In the genomic region with DNA sequence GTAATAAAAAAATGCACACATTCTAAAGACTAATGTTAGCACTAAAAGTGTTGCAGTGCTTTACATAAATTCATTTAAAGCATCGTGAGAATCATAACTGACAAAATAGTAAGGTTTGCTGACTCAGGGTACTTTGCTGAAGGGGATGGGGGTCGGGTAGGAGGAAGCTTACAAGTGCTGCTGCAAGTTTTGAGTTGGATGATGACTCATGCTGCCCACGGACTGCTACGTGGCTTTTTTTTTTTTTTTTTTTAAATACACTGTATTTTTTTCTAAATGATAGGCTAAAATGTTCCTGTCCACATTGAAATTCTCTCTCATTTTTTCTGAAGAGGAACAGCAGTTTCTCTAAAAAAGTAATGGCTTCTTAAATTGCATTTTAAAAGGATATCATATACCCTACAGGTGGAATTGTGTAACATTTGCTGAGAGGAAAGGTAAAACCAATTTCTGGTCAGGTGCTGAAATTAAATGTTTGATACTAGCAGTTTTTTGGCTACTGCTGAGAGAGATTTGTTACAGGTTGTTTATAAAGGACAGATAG, we compare ENCODE assay signal across 8 cellular contexts. TPM values are rescaled to one million over a fixed set of nuclear protein-coding genes. Genes with fewer than 3 reads are reported as not detected.
DNase-seq lines count a peak whose midpoint lies in the region; ATAC-seq and TF ChIP-seq lines count a peak whose summit lies in the region.

No MANE protein-coding gene starts in this region.

- H3K27ac ChIP-seq in OCI-LY1 (ENCODE audit: low read depth, low read length, poor library complexity, severe bottlenecking) (peak overlapping the region; percentile 84), testis (peak overlapping the region; percentile 94 to 98)

- no peaks in the 10 kb centered on the region for H3K9me2 ChIP-seq in OCI-LY1 (ENCODE audit: low read depth, low read length)

- no peak for TF ChIP-seq CTCF in AG04449 (IDR thresholded peaks at IDR 0.05; ENCODE audit: insufficient read depth, low read length, missing control alignments)
- 0 out of 2 replicates have a peak, but pooled peaks have one; percentile 5 for TF ChIP-seq CTCF in OCI-LY1 (IDR thresholded peaks at IDR 0.05; ENCODE audit: low read length)
- no peak for TF ChIP-seq CTCF in testis (IDR thresholded peaks at IDR 0.05)

- 1% methylated on average over 4 of the region's 4 CpGs for WGBS in testis, 2 donors

- H2AFZ ChIP-seq in OCI-LY1 (ENCODE audit: low read length) = no peak overlapping the region

- H3K9ac ChIP-seq in OCI-LY1 (ENCODE audit: low read length) = peak overlapping the region; percentile 74

- no peaks in the 10 kb centered on the region for H3F3A ChIP-seq in OCI-LY1 (ENCODE audit: insufficient read depth, low read length)

- no peaks in the 10 kb centered on the region for H3K9me3 ChIP-seq in OCI-LY1 (ENCODE audit: low read length)
- no peaks in the 10 kb centered on the region for H3K9me3 ChIP-seq in testis

- DNase-seq in AG04449 (ENCODE audit: low read depth, low spot score) = peak; percentile 70
- peak; percentile 75 for DNase-seq in GM19240 (ENCODE audit: insufficient read length, low spot score)
- DNase-seq in activated T-cell treated with anti-CD3 and anti-CD28 coated beads for 48 hours (ENCODE audit: low read depth) = peak; percentile 47
- DNase-seq in fibroblast of gingiva (ENCODE audit: low read depth) = peak; percentile 87
- DNase-seq in occipital lobe (lab: John Stamatoyannopoulos, UW) = peak; percentile 29
- peak; percentile 77 for DNase-seq in testis

- POLR2A ChIA-PET in AG04449 (lab: Yijun Ruan, JAX) = interaction anchor here (1.9 kb wide), 1 partner anchor 73 kb away, joined by 6 read pairs; no protein-coding TSS in a partner anchor

- no peaks in the 10 kb centered on the region for H4K20me1 ChIP-seq in OCI-LY1 (ENCODE audit: insufficient read depth, low read length)

- H3K4me1 ChIP-seq in OCI-LY1 (ENCODE audit: insufficient read depth, low read length, severe bottlenecking) (peaks cover 35% of the 10 kb centered on the region), testis (peaks cover 20% of the 10 kb centered on the region)

- CTCF ChIA-PET in AG04449 (lab: Yijun Ruan, JAX) = interaction anchor here (1.7 kb wide), 1 partner anchor 117 kb away, joined by 10 read pairs; no protein-coding TSS in a partner anchor

- H3K36me3 ChIP-seq in OCI-LY1 (ENCODE audit: insufficient read depth, low read length) = no peaks in the 10 kb centered on the region
- no peaks in the 10 kb centered on the region for H3K36me3 ChIP-seq in testis (ENCODE audit: low read depth, missing control alignments)

- H3K4me3 ChIP-seq in AG04449 (ENCODE audit: low read depth, low read length) (peak overlapping the region; percentile 66), OCI-LY1 (ENCODE audit: low read depth, low read length, poor library complexity, severe bottlenecking) (peak overlapping the region; percentile 78), testis (peak overlapping the region in 1 of 2 donors; percentile 72)

- peaks cover 60% of the 10 kb centered on the region for H3K79me2 ChIP-seq in OCI-LY1 (ENCODE audit: insufficient read depth, low read length)

- ATAC-seq in HG03442 (IDR thresholded peaks at IDR 0.05; ENCODE audit: unreplicated experiment) = no peak

- H3K27me3 ChIP-seq in OCI-LY1 (ENCODE audit: insufficient read depth, low read length) (no peaks in the 10 kb centered on the region), testis (no peaks in the 10 kb centered on the region)

- intact Hi-C loops in testis (cut with DNase I; ENCODE audit: low total_unique reads) = no loop called here

- peak overlapping the region; percentile 61 for H3K4me2 ChIP-seq in OCI-LY1 (ENCODE audit: low read length)

- no peak for TF ChIP-seq POLR2A in testis (IDR thresholded peaks at IDR 0.05)

RNA-seq across cellular contexts. Expression of gene MAPK6, which starts 2.2 kb away (rescaled TPM):
- total RNA-seq in occipital lobe = 98.3 TPM
- total RNA-seq in testis = 10 to 100 TPM; 50.6 to 58.8 TPM
- polyA plus RNA-seq in testis (ENCODE audit: insufficient read depth, low read depth, low replicate concordance) = 57.6 TPM

RNA-seq across cellular contexts. Expression of gene LEO1, which starts 49.6 kb away (rescaled TPM):
- total RNA-seq in occipital lobe = 42.1 TPM
- 10 to 100 TPM; 20.7 to 21.0 TPM for total RNA-seq in testis
- polyA plus RNA-seq in testis (ENCODE audit: insufficient read depth, low read depth, low replicate concordance) = 8.2 TPM

Comparison
In these comparisons a context has a peak if more than half of its experiments do, and no peak if none do; other contexts are left out.
1. DNase-seq: peak in every context shown above with its lines; median percentile 87 in fibroblast of gingiva; 77 in testis; 75 in GM19240; 70 in AG04449; 47 in activated T-cell treated with anti-CD3 and anti-CD28 coated beads for 48 hours; 29 in occipital lobe.